Comparison of ENCODE assay signal across 1 cellular context in the genomic region with DNA sequence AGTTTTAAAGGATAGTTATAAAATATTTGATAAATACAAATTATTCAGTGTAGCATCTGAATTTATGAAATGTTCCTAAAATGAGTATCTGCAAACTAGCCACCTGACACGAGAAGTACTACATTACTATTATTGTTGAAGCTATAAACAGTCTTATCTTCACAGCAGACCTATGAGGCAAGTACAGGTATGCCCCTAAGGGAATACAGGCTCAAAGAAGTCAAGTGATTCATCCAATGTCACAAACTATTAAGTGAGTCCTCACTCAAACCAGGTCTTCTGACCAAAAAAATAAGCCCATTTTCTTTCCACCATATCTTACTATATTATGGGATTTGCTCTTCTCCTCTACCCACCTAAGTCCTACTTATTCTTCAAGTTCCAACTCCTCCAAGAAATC.
TF ChIP-seq lines count a peak whose summit lies in the region.

No MANE protein-coding gene starts in this region.

TF ChIP-seq in GM23338, 12 proteins besides CTCF, POLR2A, EP300 and RAD21 (continued from another document):
- TF ChIP-seq POLR2AphosphoS5 (IDR thresholded peaks at IDR 0.05; ENCODE audit: low read depth): no peak
- TF ChIP-seq, protein P1, sequence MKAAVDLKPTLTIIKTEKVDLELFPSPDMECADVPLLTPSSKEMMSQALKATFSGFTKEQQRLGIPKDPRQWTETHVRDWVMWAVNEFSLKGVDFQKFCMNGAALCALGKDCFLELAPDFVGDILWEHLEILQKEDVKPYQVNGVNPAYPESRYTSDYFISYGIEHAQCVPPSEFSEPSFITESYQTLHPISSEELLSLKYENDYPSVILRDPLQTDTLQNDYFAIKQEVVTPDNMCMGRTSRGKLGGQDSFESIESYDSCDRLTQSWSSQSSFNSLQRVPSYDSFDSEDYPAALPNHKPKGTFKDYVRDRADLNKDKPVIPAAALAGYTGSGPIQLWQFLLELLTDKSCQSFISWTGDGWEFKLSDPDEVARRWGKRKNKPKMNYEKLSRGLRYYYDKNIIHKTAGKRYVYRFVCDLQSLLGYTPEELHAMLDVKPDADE (IDR thresholded peaks at IDR 0.05): no peak
- TF ChIP-seq, protein P2, sequence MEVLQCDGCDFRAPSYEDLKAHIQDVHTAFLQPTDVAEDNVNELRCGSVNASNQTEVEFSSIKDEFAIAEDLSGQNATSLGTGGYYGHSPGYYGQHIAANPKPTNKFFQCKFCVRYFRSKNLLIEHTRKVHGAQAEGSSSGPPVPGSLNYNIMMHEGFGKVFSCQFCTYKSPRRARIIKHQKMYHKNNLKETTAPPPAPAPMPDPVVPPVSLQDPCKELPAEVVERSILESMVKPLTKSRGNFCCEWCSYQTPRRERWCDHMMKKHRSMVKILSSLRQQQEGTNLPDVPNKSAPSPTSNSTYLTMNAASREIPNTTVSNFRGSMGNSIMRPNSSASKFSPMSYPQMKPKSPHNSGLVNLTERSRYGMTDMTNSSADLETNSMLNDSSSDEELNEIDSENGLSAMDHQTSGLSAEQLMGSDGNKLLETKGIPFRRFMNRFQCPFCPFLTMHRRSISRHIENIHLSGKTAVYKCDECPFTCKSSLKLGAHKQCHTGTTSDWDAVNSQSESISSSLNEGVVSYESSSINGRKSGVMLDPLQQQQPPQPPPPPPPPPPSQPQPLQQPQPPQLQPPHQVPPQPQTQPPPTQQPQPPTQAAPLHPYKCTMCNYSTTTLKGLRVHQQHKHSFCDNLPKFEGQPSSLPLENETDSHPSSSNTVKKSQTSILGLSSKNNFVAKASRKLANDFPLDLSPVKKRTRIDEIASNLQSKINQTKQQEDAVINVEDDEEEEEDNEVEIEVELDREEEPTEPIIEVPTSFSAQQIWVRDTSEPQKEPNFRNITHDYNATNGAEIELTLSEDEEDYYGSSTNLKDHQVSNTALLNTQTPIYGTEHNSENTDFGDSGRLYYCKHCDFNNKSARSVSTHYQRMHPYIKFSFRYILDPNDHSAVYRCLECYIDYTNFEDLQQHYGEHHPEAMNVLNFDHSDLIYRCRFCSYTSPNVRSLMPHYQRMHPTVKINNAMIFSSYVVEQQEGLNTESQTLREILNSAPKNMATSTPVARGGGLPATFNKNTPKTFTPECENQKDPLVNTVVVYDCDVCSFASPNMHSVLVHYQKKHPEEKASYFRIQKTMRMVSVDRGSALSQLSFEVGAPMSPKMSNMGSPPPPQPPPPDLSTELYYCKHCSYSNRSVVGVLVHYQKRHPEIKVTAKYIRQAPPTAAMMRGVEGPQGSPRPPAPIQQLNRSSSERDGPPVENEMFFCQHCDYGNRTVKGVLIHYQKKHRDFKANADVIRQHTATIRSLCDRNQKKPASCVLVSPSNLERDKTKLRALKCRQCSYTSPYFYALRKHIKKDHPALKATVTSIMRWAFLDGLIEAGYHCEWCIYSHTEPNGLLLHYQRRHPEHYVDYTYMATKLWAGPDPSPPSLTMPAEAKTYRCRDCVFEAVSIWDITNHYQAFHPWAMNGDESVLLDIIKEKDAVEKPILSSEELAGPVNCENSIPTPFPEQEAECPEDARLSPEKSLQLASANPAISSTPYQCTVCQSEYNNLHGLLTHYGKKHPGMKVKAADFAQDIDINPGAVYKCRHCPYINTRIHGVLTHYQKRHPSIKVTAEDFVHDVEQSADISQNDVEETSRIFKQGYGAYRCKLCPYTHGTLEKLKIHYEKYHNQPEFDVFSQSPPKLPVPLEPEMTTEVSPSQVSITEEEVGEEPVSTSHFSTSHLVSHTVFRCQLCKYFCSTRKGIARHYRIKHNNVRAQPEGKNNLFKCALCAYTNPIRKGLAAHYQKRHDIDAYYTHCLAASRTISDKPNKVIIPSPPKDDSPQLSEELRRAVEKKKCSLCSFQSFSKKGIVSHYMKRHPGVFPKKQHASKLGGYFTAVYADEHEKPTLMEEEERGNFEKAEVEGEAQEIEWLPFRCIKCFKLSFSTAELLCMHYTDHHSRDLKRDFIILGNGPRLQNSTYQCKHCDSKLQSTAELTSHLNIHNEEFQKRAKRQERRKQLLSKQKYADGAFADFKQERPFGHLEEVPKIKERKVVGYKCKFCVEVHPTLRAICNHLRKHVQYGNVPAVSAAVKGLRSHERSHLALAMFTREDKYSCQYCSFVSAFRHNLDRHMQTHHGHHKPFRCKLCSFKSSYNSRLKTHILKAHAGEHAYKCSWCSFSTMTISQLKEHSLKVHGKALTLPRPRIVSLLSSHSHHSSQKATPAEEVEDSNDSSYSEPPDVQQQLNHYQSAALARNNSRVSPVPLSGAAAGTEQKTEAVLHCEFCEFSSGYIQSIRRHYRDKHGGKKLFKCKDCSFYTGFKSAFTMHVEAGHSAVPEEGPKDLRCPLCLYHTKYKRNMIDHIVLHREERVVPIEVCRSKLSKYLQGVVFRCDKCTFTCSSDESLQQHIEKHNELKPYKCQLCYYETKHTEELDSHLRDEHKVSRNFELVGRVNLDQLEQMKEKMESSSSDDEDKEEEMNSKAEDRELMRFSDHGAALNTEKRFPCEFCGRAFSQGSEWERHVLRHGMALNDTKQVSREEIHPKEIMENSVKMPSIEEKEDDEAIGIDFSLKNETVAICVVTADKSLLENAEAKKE (CRISPR knock-in tag; IDR thresholded peaks at IDR 0.05): no peak
- no peak for TF ChIP-seq ZNF114 (CRISPR knock-in tag; IDR thresholded peaks at IDR 0.05)
- no peak for TF ChIP-seq EZH2 (IDR thresholded peaks at IDR 0.05; ENCODE audit: low read depth, unreplicated experiment)
